In the genomic region with DNA sequence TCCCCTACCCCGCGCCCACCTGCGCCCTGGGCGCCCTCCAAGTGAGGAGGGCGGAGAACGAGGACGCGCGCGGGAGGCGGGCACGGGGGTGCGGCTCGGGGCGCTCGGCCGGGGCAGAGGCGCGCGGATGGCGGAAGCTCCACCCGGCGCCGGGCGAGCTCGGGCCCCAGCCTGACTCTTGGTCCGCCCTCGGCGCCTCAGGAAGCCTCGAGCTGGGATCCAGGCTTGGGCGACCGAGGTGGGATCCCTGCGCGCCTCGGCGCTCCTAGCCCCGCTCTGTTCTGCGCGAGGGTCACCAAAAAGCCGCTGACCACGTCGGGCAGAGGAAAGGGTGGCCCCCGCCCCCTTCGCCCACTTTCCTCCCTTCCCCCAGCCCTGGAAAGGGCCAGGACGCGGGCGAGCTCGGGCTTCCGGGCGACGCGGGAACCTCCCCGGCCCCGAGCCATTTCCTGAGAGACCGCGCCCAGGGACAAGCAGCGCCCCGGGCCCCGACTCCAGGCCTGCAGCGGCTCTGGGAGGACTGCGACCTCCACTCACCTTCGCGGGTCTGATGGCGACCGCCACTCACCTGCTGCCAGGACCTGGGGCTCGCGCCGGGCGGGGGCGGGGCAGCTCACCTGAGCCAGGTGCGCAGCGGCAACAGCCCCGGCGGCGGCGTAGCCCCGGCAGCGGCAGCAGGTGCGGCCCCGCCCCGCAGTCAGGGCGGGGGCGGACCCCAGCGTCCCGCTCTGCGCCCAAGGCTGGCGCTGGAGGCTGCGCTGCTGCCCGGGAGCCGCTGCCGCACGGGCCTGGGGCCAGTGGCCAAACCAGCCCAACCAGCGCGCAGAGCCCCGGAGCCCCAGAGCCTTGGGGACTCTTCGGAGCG, we compare ENCODE assay signal across 8 cellular contexts. TPM values are rescaled to one million over a fixed set of nuclear protein-coding genes. Genes with fewer than 3 reads are reported as not detected.
DNase-seq lines count a peak whose midpoint lies in the region; ATAC-seq and TF ChIP-seq lines count a peak whose summit lies in the region.

No MANE protein-coding gene starts in this region.

- peak overlapping the region; percentile 82 for H3K4me3 Mint-ChIP-seq in Caco-2 (ENCODE audit: unreplicated experiment)
- H3K4me3 Mint-ChIP-seq in activated CD8-positive, alpha-beta memory T cell treated with anti-CD3 and anti-CD28 coated beads, Interleukin-2, amount 10 ng/mL, durations not matched to agents 7 days and 5 days: peak overlapping the region; percentile 94

- intact Hi-C loops in Caco-2 (cut with micrococcal nuclease; ENCODE audit: unreplicated experiment): loop anchor here (1.0 kb wide), 2 partner anchors 31 to 89 kb away; no protein-coding TSS in a partner anchor
- intact Hi-C loops in psoas muscle (cut with DNase I): no loop called here

- H3K36me3 Mint-ChIP-seq in Caco-2 (ENCODE audit: insufficient read depth, unreplicated experiment): peaks cover 46% of the 10 kb centered on the region
- H3K36me3 Mint-ChIP-seq in activated CD8-positive, alpha-beta memory T cell treated with anti-CD3 and anti-CD28 coated beads, Interleukin-2, amount 10 ng/mL, durations not matched to agents 7 days and 5 days: peaks cover 2% of the 10 kb centered on the region

- H3K27ac ChIP-seq in gastroesophageal sphincter (peak overlapping the region in 3 of 4 donors; percentile 76 to 81 (median 78)), psoas muscle (peak overlapping the region; percentile 65)

- H3K27me3 Mint-ChIP-seq in Caco-2 (ENCODE audit: insufficient read depth, unreplicated experiment): no peaks in the 10 kb centered on the region
- H3K27me3 Mint-ChIP-seq in activated CD8-positive, alpha-beta memory T cell treated with anti-CD3 and anti-CD28 coated beads, Interleukin-2, amount 10 ng/mL, durations not matched to agents 7 days and 5 days: no peaks in the 10 kb centered on the region

- TF ChIP-seq POLR2A in gastroesophageal sphincter (IDR thresholded peaks at IDR 0.05): peak in 1 of 2 donors; percentile 37

- no peak for TF ChIP-seq CTCF in Caco-2 (IDR thresholded peaks at IDR 0.05; ENCODE audit: insufficient read depth in 1 of 2, low read depth in 1 of 2, low read length in 1 of 2, severe bottlenecking in 1 of 2, unreplicated experiment in 1 of 2)
- no peak for TF ChIP-seq CTCF in gastroesophageal sphincter (IDR thresholded peaks at IDR 0.05)
- no peak for TF ChIP-seq CTCF in psoas muscle (IDR thresholded peaks at IDR 0.05)

- H3K9me3 ChIP-seq in Caco-2 (no peaks in the 10 kb centered on the region), gastroesophageal sphincter (no peaks in the 10 kb centered on the region), psoas muscle (no peaks in the 10 kb centered on the region)

- H3K4me1 Mint-ChIP-seq in Caco-2 (ENCODE audit: low read depth, unreplicated experiment): peaks cover 11% of the 10 kb centered on the region
- H3K4me1 Mint-ChIP-seq in activated CD8-positive, alpha-beta memory T cell treated with anti-CD3 and anti-CD28 coated beads, Interleukin-2, amount 10 ng/mL, durations not matched to agents 7 days and 5 days: peaks cover 19% of the 10 kb centered on the region

- H3K27me3 ChIP-seq in Caco-2 (replicated peaks; ENCODE audit: control insufficient read depth, insufficient read depth, low read length): no peaks in the 10 kb centered on the region
- peaks cover 71% of the 10 kb centered on the region for H3K27me3 ChIP-seq in gastroesophageal sphincter
- peaks cover 0 to 58% (median 17%) of the 10 kb centered on the region in 3 donors for H3K27me3 ChIP-seq in psoas muscle (ENCODE audit: insufficient read depth in 3 of 3, low read length in 2 of 3)

- CTCF ChIA-PET in Caco-2 (lab: Charles Lee): interaction anchor here (0.6 to 2.2 kb wide), 5 partner anchors 10 to 58 kb away, joined by 3 to 43 read pairs (median 6); a partner anchor contains a TSS
- CTCF ChIA-PET in activated CD8-positive, alpha-beta memory T cell treated with anti-CD3 and anti-CD28 coated beads, Interleukin-2, amount 10 ng/mL, durations not matched to agents 7 days and 5 days (lab: Charles Lee): interaction anchor here (1.1 to 7.9 kb wide), 6 partner anchors 10 to 102 kb away, joined by 4 to 74 read pairs (median 12); a partner anchor contains a TSS

- H3K4me3 ChIP-seq in Caco-2 (ENCODE audit: low read depth, low read length) (peak overlapping the region; percentile 96), gastroesophageal sphincter (peak overlapping the region; percentile 5 to 54), psoas muscle (peak overlapping the region; percentile 64)

- peaks cover 23% of the 10 kb centered on the region for H3K4me1 ChIP-seq in Caco-2
- peaks cover 0 to 25% (median 4%) of the 10 kb centered on the region in 3 donors for H3K4me1 ChIP-seq in gastroesophageal sphincter
- no peaks in the 10 kb centered on the region for H3K4me1 ChIP-seq in psoas muscle

- TF ChIP-seq EP300 in gastroesophageal sphincter (IDR thresholded peaks at IDR 0.05): no peak

- POLR2A ChIA-PET in Caco-2 (lab: Charles Lee): interaction anchor here (0.6 to 1.8 kb wide), 6 partner anchors 10 to 210 kb away, joined by 3 to 7 read pairs (median 4); a partner anchor contains a TSS

- DNase-seq in Caco-2 (peak; percentile 87 to 94), LoVo (ENCODE audit: low spot score) (peak; percentile 69), psoas muscle (peak; percentile 56 to 68), mucosa of gallbladder (ENCODE audit: low spot score) (no peak), HPDE6-E6E7 (ENCODE audit: extremely low spot score) (no peak)
- peak; percentile 73 for DNase-seq in activated CD8-positive, alpha-beta memory T cell treated with anti-CD3 and anti-CD28 coated beads, Interleukin-2, amount 10 ng/mL, durations not matched to agents 7 days and 5 days

- peak; percentile 57 for ATAC-seq in activated CD8-positive, alpha-beta memory T cell treated with anti-CD3 and anti-CD28 coated beads, Interleukin-2, amount 10 ng/mL, durations not matched to agents 7 days and 5 days
- peak; percentile 56 for ATAC-seq in gastroesophageal sphincter
- ATAC-seq in psoas muscle: peak; percentile 16 to 57 (median 32)
- ATAC-seq in HG03378 (IDR thresholded peaks at IDR 0.05; ENCODE audit: unreplicated experiment): no peak

- H3K9me3 Mint-ChIP-seq in Caco-2 (ENCODE audit: unreplicated experiment): no peaks in the 10 kb centered on the region
- H3K9me3 Mint-ChIP-seq in activated CD8-positive, alpha-beta memory T cell treated with anti-CD3 and anti-CD28 coated beads, Interleukin-2, amount 10 ng/mL, durations not matched to agents 7 days and 5 days (ENCODE audit: low read depth): no peaks in the 10 kb centered on the region

- H3K36me3 ChIP-seq in Caco-2 (ENCODE audit: control insufficient read depth, insufficient read depth, low read length) (no peaks in the 10 kb centered on the region), gastroesophageal sphincter (no peaks in the 10 kb centered on the region), psoas muscle (ENCODE audit: insufficient read depth in 1 of 2, low read depth in 1 of 2) (no peaks in the 10 kb centered on the region)

- 3% methylated on average over 5 of the region's 97 CpGs; no CpG with 5 or more reads in 1 of the 2 donors for WGBS in gastroesophageal sphincter (ENCODE audit: low coverage in 1 of 2), 2 donors
- WGBS in psoas muscle, 3 donors: 1 to 2% (median 1%) methylated on average over 72 to 97 of the region's 97 CpGs

- TSS peak; percentile 13 for BruUV-seq in Caco-2 (replicated peaks; lab: Mats Ljungman, UMichigan)

- peak overlapping the region; percentile 89 for H3K27ac Mint-ChIP-seq in Caco-2 (ENCODE audit: unreplicated experiment)
- H3K27ac Mint-ChIP-seq in activated CD8-positive, alpha-beta memory T cell treated with anti-CD3 and anti-CD28 coated beads, Interleukin-2, amount 10 ng/mL, durations not matched to agents 7 days and 5 days: peak overlapping the region; percentile 90

RNA-seq across cellular contexts. Expression of a gene that starts 2.2 kb away (rescaled TPM):
- total RNA-seq in Caco-2 (2022) (119 and 124 TPM in 2 replicates), gastroesophageal sphincter (10 to 100 TPM; 37.4 to 49.5 (median 44.8) TPM), psoas muscle (10 to 100 TPM in 3 of 4 donors, 1 to 10 TPM in 1; 9.9 to 15.9 (median 10.8) TPM), mucosa of gallbladder (152 TPM)
- total RNA-seq in activated CD8-positive, alpha-beta memory T cell treated with anti-CD3 and anti-CD28 coated beads, Interleukin-2, amount 10 ng/mL, durations not matched to agents 7 days and 5 days: 100 to 1,000 TPM in 1 of 2 experiments, 10 to 100 TPM in 1; 96.2 to 198 TPM
- polyA plus RNA-seq in psoas muscle: 10 to 100 TPM; 19.2 to 28.1 (median 20.3) TPM

RNA-seq across cellular contexts. Expression of a gene that starts 23.0 kb away (rescaled TPM):
- total RNA-seq in Caco-2 (2022) (143 and 149 TPM in 2 replicates), gastroesophageal sphincter (10 to 100 TPM in 1 of 4 donors, 1 to 10 TPM in 2, under 1 TPM in 1; 0.67 to 14.3 (median 2.3) TPM), psoas muscle (under 1 TPM in 3 of 4 donors, not detected in 1; 0.15 to 0.75 (median 0.25) TPM), mucosa of gallbladder (70.8 TPM)
- under 1 TPM; 0.09 to 0.18 TPM for total RNA-seq in activated CD8-positive, alpha-beta memory T cell treated with anti-CD3 and anti-CD28 coated beads, Interleukin-2, amount 10 ng/mL, durations not matched to agents 7 days and 5 days
- under 1 TPM in 2 of 3 donors, not detected in 1; 0.10 to 0.13 TPM for polyA plus RNA-seq in psoas muscle

RNA-seq across cellular contexts. Expression of a gene that starts 24.8 kb away (rescaled TPM):
- total RNA-seq in Caco-2 (2022) (85.5 and 92.6 TPM in 2 replicates), gastroesophageal sphincter (under 1 TPM in 3 of 4 donors, not detected in 1; 0.22 to 0.94 (median 0.47) TPM), psoas muscle (under 1 TPM in 3 of 4 donors, not detected in 1; 0.09 to 0.59 (median 0.46) TPM), mucosa of gallbladder (49.3 TPM)
- 10 to 100 TPM; 33.0 to 79.4 TPM for total RNA-seq in activated CD8-positive, alpha-beta memory T cell treated with anti-CD3 and anti-CD28 coated beads, Interleukin-2, amount 10 ng/mL, durations not matched to agents 7 days and 5 days
- under 1 TPM; 0.10 to 0.15 (median 0.10) TPM for polyA plus RNA-seq in psoas muscle

RNA-seq across cellular contexts. Expression of a gene that starts 33.1 kb away (rescaled TPM):
- total RNA-seq in Caco-2 (2022) (40.6 and 44.3 TPM in 2 replicates), gastroesophageal sphincter (10 to 100 TPM; 23.4 to 55.9 (median 43.1) TPM), psoas muscle (10 to 100 TPM; 15.8 to 21.1 (median 20.3) TPM), mucosa of gallbladder (36.6 TPM)
- total RNA-seq in activated CD8-positive, alpha-beta memory T cell treated with anti-CD3 and anti-CD28 coated beads, Interleukin-2, amount 10 ng/mL, durations not matched to agents 7 days and 5 days: 10 to 100 TPM; 26.6 to 31.2 TPM
- 10 to 100 TPM; 11.8 to 26.0 (median 15.4) TPM for polyA plus RNA-seq in psoas muscle

RNA-seq across cellular contexts. Expression of a gene that starts 47.7 kb away (rescaled TPM):
- total RNA-seq in Caco-2 (2022) (30.7 and 35.6 TPM in 2 replicates), gastroesophageal sphincter (10 to 100 TPM in 1 of 4 donors, 1 to 10 TPM in 3; 3.2 to 10.6 (median 4.8) TPM), psoas muscle (under 1 TPM in 3 of 4 donors, not detected in 1; 0.06 to 0.12 (median 0.06) TPM), mucosa of gallbladder (3.4 TPM)
- under 1 TPM in 1 of 2 experiments, not detected in 1; 0.32 TPM for total RNA-seq in activated CD8-positive, alpha-beta memory T cell treated with anti-CD3 and anti-CD28 coated beads, Interleukin-2, amount 10 ng/mL, durations not matched to agents 7 days and 5 days
- polyA plus RNA-seq in psoas muscle: under 1 TPM; 0.04 to 0.27 (median 0.05) TPM

Comparison
In these comparisons a context has a peak if more than half of its experiments do, and no peak if none do; other contexts are left out.
1. DNase-seq: peak in Caco-2 (2 of 2), LoVo (single experiment), activated CD8-positive, alpha-beta memory T cell treated with anti-CD3 and anti-CD28 coated beads, Interleukin-2, amount 10 ng/mL, durations not matched to agents 7 days and 5 days (single experiment) and psoas muscle (2 of 2); none in mucosa of gallbladder (single experiment) and HPDE6-E6E7 (single experiment).
2. H3K4me3 ChIP-seq: peak in every context shown above with its lines; median percentile 96 in Caco-2; 64 in psoas muscle; 30 in gastroesophageal sphincter.
3. RNA of a gene that starts 24.8 kb away (total RNA-seq): 85.5 to 92.6 TPM in Caco-2, 33.0 to 79.4 TPM in activated CD8-positive, alpha-beta memory T cell treated with anti-CD3 and anti-CD28 coated beads, Interleukin-2, amount 10 ng/mL, durations not matched to agents 7 days and 5 days and 49.3 TPM in mucosa of gallbladder (single experiment); 0.22 to 0.94 TPM in gastroesophageal sphincter and 0.09 to 0.59 TPM in psoas muscle; every median in the first group is over 10 times any median in the second.